Comparison of ENCODE assay signal across 1 cellular context in the genomic region with DNA sequence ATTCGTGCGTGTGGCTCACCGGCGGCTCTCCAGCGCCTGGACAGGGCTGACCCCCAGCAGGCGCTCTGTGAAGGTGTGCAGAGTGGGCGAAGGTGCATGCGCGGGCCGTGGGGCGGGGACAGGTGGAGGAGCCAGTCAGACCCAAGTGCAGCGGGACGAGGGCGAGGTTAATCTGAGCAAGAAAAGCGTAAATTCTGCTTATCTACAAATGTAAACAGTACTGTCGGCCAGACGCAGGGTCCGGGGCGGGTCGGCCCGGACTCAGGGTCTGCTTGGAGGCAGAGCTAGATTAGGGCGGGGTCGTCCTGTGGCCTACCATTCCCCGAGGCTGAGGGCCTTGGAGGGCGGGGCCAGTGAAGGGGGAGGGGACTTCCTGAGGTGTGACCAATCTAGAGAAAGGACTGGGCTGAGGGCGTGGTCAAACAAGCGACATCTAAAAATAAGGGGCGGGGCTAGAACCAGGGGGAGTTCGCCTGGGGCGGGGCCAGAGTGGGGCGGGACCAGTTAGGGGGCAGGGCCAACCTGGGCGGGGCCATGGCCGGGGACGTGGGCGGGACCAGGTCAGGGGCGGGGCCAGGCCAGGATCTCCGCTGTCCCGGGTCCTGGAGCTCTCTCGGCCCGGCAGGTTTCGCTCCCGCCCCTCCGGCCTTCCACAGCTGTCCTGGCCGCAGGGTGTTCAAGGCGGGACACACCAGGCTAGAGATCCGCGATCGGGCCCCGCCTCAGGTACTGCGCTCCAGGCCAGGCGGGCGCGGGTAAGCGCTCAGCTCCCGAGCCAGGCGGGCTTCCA.
TF ChIP-seq lines count a peak whose summit lies in the region.

Gene SEC14L5, plus strand, starts transcription at position 611 of the 790 bp plus-strand sequence. CDS start 994 bp downstream, outside the sequence.

TF ChIP-seq in HepG2, 621 proteins besides CTCF, POLR2A, EP300 and RAD21 (continued from another document and continues in another):
- TF ChIP-seq FOXA1 (IDR thresholded peaks at IDR 0.05), result no peak
- TF ChIP-seq FOXA1 (CRISPR knock-in tag; IDR thresholded peaks at IDR 0.05), result peak; percentile 93
- no peak for TF ChIP-seq ZNF619 (CRISPR knock-in tag; IDR thresholded peaks at IDR 0.05)
- no peak for TF ChIP-seq ZNF367 (CRISPR knock-in tag; IDR thresholded peaks at IDR 0.05; ENCODE audit: borderline replicate concordance)
- TF ChIP-seq, protein P1, sequence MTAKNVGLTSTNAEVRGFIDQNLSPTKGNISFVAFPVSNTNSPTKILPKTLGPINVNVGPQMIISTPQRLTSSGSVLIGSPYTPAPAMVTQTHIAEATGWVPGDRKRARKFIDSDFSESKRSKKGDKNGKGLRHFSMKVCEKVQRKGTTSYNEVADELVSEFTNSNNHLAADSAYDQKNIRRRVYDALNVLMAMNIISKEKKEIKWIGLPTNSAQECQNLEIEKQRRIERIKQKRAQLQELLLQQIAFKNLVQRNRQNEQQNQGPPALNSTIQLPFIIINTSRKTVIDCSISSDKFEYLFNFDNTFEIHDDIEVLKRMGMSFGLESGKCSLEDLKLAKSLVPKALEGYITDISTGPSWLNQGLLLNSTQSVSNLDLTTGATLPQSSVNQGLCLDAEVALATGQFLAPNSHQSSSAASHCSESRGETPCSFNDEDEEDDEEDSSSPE (CRISPR knock-in tag; IDR thresholded peaks at IDR 0.05), result peak; percentile 36; the same call in 1 of the 2 replicates
- TF ChIP-seq ZNF746 (CRISPR knock-in tag; IDR thresholded peaks at IDR 0.05), result peak; percentile 90; the same call in 1 of the 2 replicates
- TF ChIP-seq TBX3 (IDR thresholded peaks at IDR 0.05; ENCODE audit: borderline replicate concordance), result peak; percentile 29; the same call in 1 of the 2 replicates
- TF ChIP-seq, protein P2, sequence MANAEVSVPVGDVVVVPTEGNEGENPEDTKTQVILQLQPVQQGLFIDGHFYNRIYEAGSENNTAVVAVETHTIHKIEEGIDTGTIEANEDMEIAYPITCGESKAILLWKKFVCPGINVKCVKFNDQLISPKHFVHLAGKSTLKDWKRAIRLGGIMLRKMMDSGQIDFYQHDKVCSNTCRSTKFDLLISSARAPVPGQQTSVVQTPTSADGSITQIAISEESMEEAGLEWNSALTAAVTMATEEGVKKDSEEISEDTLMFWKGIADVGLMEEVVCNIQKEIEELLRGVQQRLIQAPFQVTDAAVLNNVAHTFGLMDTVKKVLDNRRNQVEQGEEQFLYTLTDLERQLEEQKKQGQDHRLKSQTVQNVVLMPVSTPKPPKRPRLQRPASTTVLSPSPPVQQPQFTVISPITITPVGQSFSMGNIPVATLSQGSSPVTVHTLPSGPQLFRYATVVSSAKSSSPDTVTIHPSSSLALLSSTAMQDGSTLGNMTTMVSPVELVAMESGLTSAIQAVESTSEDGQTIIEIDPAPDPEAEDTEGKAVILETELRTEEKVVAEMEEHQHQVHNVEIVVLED (CRISPR knock-in tag; IDR thresholded peaks at IDR 0.05; ENCODE audit: borderline replicate concordance), result peak; percentile 70
- TF ChIP-seq CEBPB (IDR thresholded peaks at IDR 0.05; ENCODE audit: borderline replicate concordance, low read depth, low read length), result no peak
- TF ChIP-seq PRDM15 (CRISPR knock-in tag; IDR thresholded peaks at IDR 0.05), result 0 out of 2 replicates have a peak, but pooled peaks have one; percentile 24
- TF ChIP-seq PCBP2 (optimal IDR thresholded peaks at IDR 0.05; ENCODE audit: low read depth, low read length, poor library complexity, severe bottlenecking), result no peak
- TF ChIP-seq, protein P3, sequence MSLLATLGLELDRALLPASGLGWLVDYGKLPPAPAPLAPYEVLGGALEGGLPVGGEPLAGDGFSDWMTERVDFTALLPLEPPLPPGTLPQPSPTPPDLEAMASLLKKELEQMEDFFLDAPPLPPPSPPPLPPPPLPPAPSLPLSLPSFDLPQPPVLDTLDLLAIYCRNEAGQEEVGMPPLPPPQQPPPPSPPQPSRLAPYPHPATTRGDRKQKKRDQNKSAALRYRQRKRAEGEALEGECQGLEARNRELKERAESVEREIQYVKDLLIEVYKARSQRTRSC (CRISPR knock-in tag; IDR thresholded peaks at IDR 0.05; ENCODE audit: low read depth), result no peak
- TF ChIP-seq MLLT10 (CRISPR knock-in tag; IDR thresholded peaks at IDR 0.05), result no peak
- no peak for TF ChIP-seq ZNF776 (CRISPR knock-in tag; IDR thresholded peaks at IDR 0.05)
- no peak for TF ChIP-seq RORA (CRISPR knock-in tag; IDR thresholded peaks at IDR 0.05)
- no peak; the same call in 1 of the 2 replicates for TF ChIP-seq ZNF784 (CRISPR knock-in tag; IDR thresholded peaks at IDR 0.05; ENCODE audit: borderline replicate concordance)
- TF ChIP-seq ZNF329 (CRISPR knock-in tag; IDR thresholded peaks at IDR 0.05; ENCODE audit: low read depth), result no peak
- no peak; the same call in none of the 2 replicates for TF ChIP-seq KDM3A (CRISPR knock-in tag; IDR thresholded peaks at IDR 0.05; ENCODE audit: low read depth)
- no peak for TF ChIP-seq KDM6A (CRISPR knock-in tag; IDR thresholded peaks at IDR 0.05; ENCODE audit: low read depth)
- no peak for TF ChIP-seq ZKSCAN1 (IDR thresholded peaks at IDR 0.05; ENCODE audit: low read length)
- peak; percentile 62; the same call in 1 of the 2 replicates for TF ChIP-seq ZNF292 (CRISPR knock-in tag; IDR thresholded peaks at IDR 0.05; ENCODE audit: borderline replicate concordance, low read depth)
- TF ChIP-seq HNRNPL (IDR thresholded peaks at IDR 0.05; ENCODE audit: low read depth, low read length), result no peak
- no peak; the same call in 1 of the 2 replicates for TF ChIP-seq MEF2D (CRISPR knock-in tag; IDR thresholded peaks at IDR 0.05)
- peak; percentile 71 for TF ChIP-seq MXI1 (IDR thresholded peaks at IDR 0.05; ENCODE audit: borderline replicate concordance, low read depth, low read length)
- peak; percentile 19; the same call in 1 of the 2 replicates for TF ChIP-seq SAP130 (CRISPR knock-in tag; IDR thresholded peaks at IDR 0.05; ENCODE audit: low read depth)
- TF ChIP-seq E2F1 (CRISPR knock-in tag; IDR thresholded peaks at IDR 0.05), result no peak
- TF ChIP-seq, protein P4, sequence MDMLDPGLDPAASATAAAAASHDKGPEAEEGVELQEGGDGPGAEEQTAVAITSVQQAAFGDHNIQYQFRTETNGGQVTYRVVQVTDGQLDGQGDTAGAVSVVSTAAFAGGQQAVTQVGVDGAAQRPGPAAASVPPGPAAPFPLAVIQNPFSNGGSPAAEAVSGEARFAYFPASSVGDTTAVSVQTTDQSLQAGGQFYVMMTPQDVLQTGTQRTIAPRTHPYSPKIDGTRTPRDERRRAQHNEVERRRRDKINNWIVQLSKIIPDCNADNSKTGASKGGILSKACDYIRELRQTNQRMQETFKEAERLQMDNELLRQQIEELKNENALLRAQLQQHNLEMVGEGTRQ (IDR thresholded peaks at IDR 0.05; ENCODE audit: low read depth, low read length), result no peak
- TF ChIP-seq, protein P4 (CRISPR knock-in tag; IDR thresholded peaks at IDR 0.05; ENCODE audit: borderline replicate concordance), result peak; percentile 51; the same call in 1 of the 2 replicates
- TF ChIP-seq SRSF1 (optimal IDR thresholded peaks at IDR 0.05; ENCODE audit: low read depth, low read length), result no peak
- TF ChIP-seq HNRNPLL (IDR thresholded peaks at IDR 0.05; ENCODE audit: low read depth, low read length, poor library complexity, severe bottlenecking), result peak; percentile 93
- no peak for TF ChIP-seq JDP2 (CRISPR knock-in tag; IDR thresholded peaks at IDR 0.05; ENCODE audit: borderline replicate concordance)
- TF ChIP-seq ZNF530 (CRISPR knock-in tag; IDR thresholded peaks at IDR 0.05; ENCODE audit: low read depth), result no peak
- peak; percentile 59; the same call in 1 of the 2 replicates for TF ChIP-seq ZNF878 (CRISPR knock-in tag; IDR thresholded peaks at IDR 0.05)
- no peak for TF ChIP-seq ONECUT2 (CRISPR knock-in tag; IDR thresholded peaks at IDR 0.05)
- no peak for TF ChIP-seq PRMT3 (CRISPR knock-in tag; IDR thresholded peaks at IDR 0.05; ENCODE audit: borderline replicate concordance, low read depth)
- TF ChIP-seq DBP (CRISPR knock-in tag; IDR thresholded peaks at IDR 0.05; ENCODE audit: not compliant biosample characterization), result no peak
- no peak for TF ChIP-seq SIX1 (CRISPR knock-in tag; IDR thresholded peaks at IDR 0.05; ENCODE audit: borderline replicate concordance)
- no peak for TF ChIP-seq ZFP1 (CRISPR knock-in tag; IDR thresholded peaks at IDR 0.05)
- no peak for TF ChIP-seq ZC3H4 (CRISPR knock-in tag; IDR thresholded peaks at IDR 0.05; ENCODE audit: borderline replicate concordance)
- no peak for TF ChIP-seq ZNF570 (CRISPR knock-in tag; IDR thresholded peaks at IDR 0.05; ENCODE audit: borderline replicate concordance)
- TF ChIP-seq ZFY (CRISPR knock-in tag; IDR thresholded peaks at IDR 0.05), result peak; percentile 65; the same call in 1 of the 2 replicates
- no peak; the same call in 1 of the 2 replicates for TF ChIP-seq HNF4G (IDR thresholded peaks at IDR 0.05; ENCODE audit: borderline replicate concordance, low read depth, low read length)
- TF ChIP-seq HNF4G (CRISPR knock-in tag; IDR thresholded peaks at IDR 0.05; ENCODE audit: borderline replicate concordance, low read depth), result no peak
- TF ChIP-seq ZNF564 (CRISPR knock-in tag; IDR thresholded peaks at IDR 0.05), result peak; percentile 79; the same call in 1 of the 2 replicates
- TF ChIP-seq KAT8 (CRISPR knock-in tag; IDR thresholded peaks at IDR 0.05), result peak; percentile 26; the same call in 1 of the 2 replicates
- peak; percentile 56; the same call in 1 of the 2 replicates for TF ChIP-seq SP5 (CRISPR knock-in tag; IDR thresholded peaks at IDR 0.05; ENCODE audit: borderline replicate concordance, low read depth)
- no peak for TF ChIP-seq NPAS2 (CRISPR knock-in tag; IDR thresholded peaks at IDR 0.05; ENCODE audit: borderline replicate concordance)
- no peak for TF ChIP-seq ZNF17 (CRISPR knock-in tag; IDR thresholded peaks at IDR 0.05)
- TF ChIP-seq CENPT (CRISPR knock-in tag; IDR thresholded peaks at IDR 0.05; ENCODE audit: low read depth), result no peak
- no peak for TF ChIP-seq CENPX (CRISPR knock-in tag; IDR thresholded peaks at IDR 0.05)
- no peak for TF ChIP-seq ZNF569 (CRISPR knock-in tag; IDR thresholded peaks at IDR 0.05; ENCODE audit: borderline replicate concordance)
- no peak; the same call in 1 of the 2 replicates for TF ChIP-seq MXD3 (CRISPR knock-in tag; IDR thresholded peaks at IDR 0.05)
- no peak for TF ChIP-seq MED8 (CRISPR knock-in tag; IDR thresholded peaks at IDR 0.05; ENCODE audit: insufficient replicate concordance)
- no peak for TF ChIP-seq DDIT3 (CRISPR knock-in tag; IDR thresholded peaks at IDR 0.05)
- TF ChIP-seq NR1H2 (CRISPR knock-in tag; IDR thresholded peaks at IDR 0.05; ENCODE audit: borderline replicate concordance, low read depth), result no peak
